ENCODE assay signal across 9 cellular contexts in the genomic region with DNA sequence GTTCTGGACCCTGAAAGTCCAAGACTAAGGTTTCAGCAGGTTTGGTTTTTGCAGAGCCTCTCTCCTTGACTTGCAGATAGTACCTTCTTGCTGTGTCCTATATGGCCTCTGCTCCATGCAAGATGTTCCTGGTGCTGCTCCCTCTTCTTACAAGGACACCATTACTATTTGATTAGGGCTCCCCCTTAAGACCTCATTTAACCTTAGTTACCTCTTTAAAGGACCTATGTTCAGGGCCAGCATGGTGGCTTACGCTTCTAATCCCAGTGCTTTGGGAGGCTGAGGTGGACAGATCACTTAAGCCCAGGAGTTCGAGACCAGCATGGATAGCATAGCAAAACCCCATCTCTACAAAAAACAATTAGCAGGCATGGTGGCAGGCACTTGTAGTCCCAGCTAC.
"Had no signal": no experiment of that assay in that cellular context is flagged by ENCODE, and none has a peak within 500 bp of the region (broad histone marks: within the 10 kb centered on the region; RNA-seq: fewer than 3 reads in every experiment).

No MANE protein-coding gene starts in this region.

- H3K4me3 ChIP-seq: HAP-1, K562 had no signal

- DNase-seq: GOT3, HFFc6, IMR-90, KG1 had no signal

- H3K9me3 ChIP-seq: HAP-1 had no signal

- FAIRE-seq: H54, HTR-8/SVneo, K562 had no signal

- H3K4me3 Mint-ChIP-seq: HFFc6 had no signal

- H3K36me3 ChIP-seq: HAP-1 had no signal

- H3K9me3 Mint-ChIP-seq: HFFc6 had no signal

- ATAC-seq: HCT116, K562 had no signal

- H3K27ac Mint-ChIP-seq: HFFc6 had no signal
